Comparison of ENCODE assay signal across 26 cellular contexts in the genomic region with DNA sequence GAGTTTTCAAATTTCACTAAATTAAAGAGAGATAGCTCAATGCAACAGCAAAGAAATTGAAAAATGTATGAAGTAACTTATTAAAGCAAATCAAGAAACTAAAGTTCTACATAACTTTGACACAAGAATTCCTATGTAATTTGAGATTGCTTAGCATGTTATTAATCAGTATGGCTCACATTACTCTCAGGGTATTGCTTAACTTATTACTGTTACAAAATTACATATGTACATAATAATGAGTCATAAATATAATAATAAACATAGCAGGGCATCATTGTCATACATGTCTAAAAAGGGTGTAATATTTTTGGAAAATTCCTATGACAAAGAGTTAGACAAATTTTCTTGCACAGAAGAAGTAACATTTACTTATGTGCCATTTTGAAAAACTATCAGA.
"Had no signal": no experiment of that assay in that cellular context is flagged by ENCODE, and none has a peak within 500 bp of the region (broad histone marks: within the 10 kb centered on the region; RNA-seq: fewer than 3 reads in every experiment).

No MANE protein-coding gene starts in this region.

- H3K36me3 ChIP-seq: colonic mucosa, esophagus muscularis mucosa, esophagus squamous epithelium, gastrocnemius medialis, gastroesophageal sphincter, heart left ventricle, heart right ventricle had no signal

- H3K9me3 Mint-ChIP-seq: endodermal cell had no signal

- H3K27me3 Mint-ChIP-seq: dendritic cell treated with granulocyte-macrophage colony-stimulating factor and Interleukin-4, amounts not matched to agents 40 ng/mL and 50 ng/mL, for 4 days; effector memory CD8-positive, alpha-beta T cell had no signal

- H3K9me3 ChIP-seq: colonic mucosa, esophagus muscularis mucosa, esophagus squamous epithelium, gastrocnemius medialis, gastroesophageal sphincter had no signal

- H3K4me3 Mint-ChIP-seq: dendritic cell treated with granulocyte-macrophage colony-stimulating factor and Interleukin-4, amounts not matched to agents 40 ng/mL and 50 ng/mL, for 4 days; effector memory CD8-positive, alpha-beta T cell; endodermal cell had no signal

- H3K4me1 ChIP-seq: colonic mucosa, esophagus muscularis mucosa, esophagus squamous epithelium, gastrocnemius medialis, gastroesophageal sphincter, heart left ventricle, heart right ventricle had no signal

- H3K4me1 Mint-ChIP-seq: endodermal cell had no signal

- H3K27me3 ChIP-seq: colonic mucosa, dorsolateral prefrontal cortex, esophagus muscularis mucosa, esophagus squamous epithelium, foreskin keratinocyte, gastrocnemius medialis, gastroesophageal sphincter, heart left ventricle, heart right ventricle had no signal

- H3K27ac Mint-ChIP-seq: dendritic cell treated with granulocyte-macrophage colony-stimulating factor and Interleukin-4, amounts not matched to agents 40 ng/mL and 50 ng/mL, for 4 days; effector memory CD8-positive, alpha-beta T cell; endodermal cell had no signal

- H3K27ac ChIP-seq: colonic mucosa, coronary artery, dorsolateral prefrontal cortex, epithelial cell of prostate, esophagus muscularis mucosa, esophagus squamous epithelium, foreskin keratinocyte, gastrocnemius medialis, gastroesophageal sphincter, heart left ventricle, heart right ventricle had no signal

- FAIRE-seq: endothelial cell of umbilical vein had no signal

- DNase-seq: colonic mucosa; cortex of kidney; dermis blood vessel endothelial cell; dorsolateral prefrontal cortex; effector CD4-positive, alpha-beta T cell; effector CD8-positive, alpha-beta T cell; effector memory CD4-positive, alpha-beta T cell; effector memory CD8-positive, alpha-beta T cell; endodermal cell; erythroblast; esophagus squamous epithelium; foreskin fibroblast; foreskin keratinocyte; foreskin melanocyte; gastrocnemius medialis; glutamatergic neuron; head of caudate nucleus; heart left ventricle; heart right ventricle had no signal

- ATAC-seq: effector memory CD8-positive, alpha-beta T cell; esophagus mucosa; foreskin keratinocyte; gastrocnemius medialis; gastroesophageal sphincter; heart left ventricle; heart right ventricle had no signal

- H3K4me3 ChIP-seq: colonic mucosa, coronary artery, dorsolateral prefrontal cortex, esophagus muscularis mucosa, esophagus squamous epithelium, gastrocnemius medialis, gastroesophageal sphincter, heart left ventricle, heart right ventricle had no signal
